In the genomic region with DNA sequence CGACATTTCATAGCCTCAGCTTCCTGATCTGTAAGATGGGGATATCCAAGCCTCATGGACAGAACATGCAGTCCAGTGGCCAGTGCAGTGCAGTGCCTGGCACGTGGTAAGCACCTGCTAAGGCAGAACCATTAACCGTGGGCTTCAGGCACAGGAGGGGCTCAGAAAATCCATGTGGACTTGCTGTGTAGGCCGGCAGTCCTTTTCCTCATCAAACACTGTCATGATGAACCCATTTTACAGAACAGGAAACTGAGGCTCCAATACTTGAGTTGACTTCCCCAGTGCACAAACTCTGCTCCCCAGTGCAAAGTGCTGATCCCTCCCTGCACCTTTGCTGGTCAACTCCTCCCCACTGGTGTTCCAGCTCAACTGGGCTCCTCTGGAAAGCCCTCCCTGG, we compare ENCODE assay signal across 26 cellular contexts. TPM values are rescaled to one million over a fixed set of nuclear protein-coding genes. Genes with fewer than 3 reads are reported as not detected.
DNase-seq lines count a peak whose midpoint lies in the region; ATAC-seq, FAIRE-seq and TF ChIP-seq lines count a peak whose summit lies in the region.
"Had no signal": no experiment of that assay in that cellular context is flagged by ENCODE, and none has a peak within 500 bp of the region (broad histone marks: within the 10 kb centered on the region; RNA-seq: fewer than 3 reads in every experiment).

No MANE protein-coding gene starts in this region.

- H3K4me2 ChIP-seq in IMR-90 (ENCODE audit: low read depth, low read length) (no peak overlapping the region), K562 (ENCODE audit: insufficient read depth, low read length) (no peak overlapping the region), H1 (ENCODE audit: insufficient read depth in 1 of 2, low read depth in 2 of 2, low read length in 2 of 2) (no peak overlapping the region)
- H3K4me2 ChIP-seq: BLaER1 had no signal

- no peak overlapping the region for H3K23ac ChIP-seq in IMR-90 (ENCODE audit: low read depth, low read length)
- no peak overlapping the region for H3K23ac ChIP-seq in H1 (ENCODE audit: insufficient read length)

- whole genome bisulfite sequencing in IMR-90 (ENCODE audit: extremely low coverage in 2 of 2, insufficient read length in 1 of 2), 2 experiments, result 78% methylated on average over 4 of the region's 4 CpGs; no CpG with 5 or more reads in 1 of the 2 experiments
- WGBS in K562 (ENCODE audit: insufficient coverage, low coverage, missing lambda C conversion rate), result 0% methylated on average over 4 of the region's 4 CpGs
- WGBS in H1 (ENCODE audit: extremely low coverage in 1 of 2, insufficient coverage in 1 of 2, insufficient read length in 1 of 2, insufficient replicate concordance in 2 of 2, low coverage in 1 of 2, low lambda C conversion rate in 2 of 2, missing lambda C conversion rate in 1 of 2), 2 experiments, result 81% methylated on average over 4 of the region's 4 CpGs; no CpG with 5 or more reads in 1 of the 2 experiments

- H3K4me3 ChIP-seq in IMR-90 (ENCODE audit: insufficient read depth, low read depth, low read length) (no peak overlapping the region), K562 (no peak overlapping the region), H1 (ENCODE audit: extremely low read depth in 1 of 4, insufficient read depth in 2 of 4, low read depth in 3 of 4, low read length in 4 of 4) (no peak overlapping the region), neutrophil (ENCODE audit: low read depth in 1 of 2, low read length in 1 of 2) (no peak overlapping the region)
- H3K4me3 ChIP-seq: BLaER1, GM12878 had no signal

- TF ChIP-seq CTCF in IMR-90 (conservative IDR thresholded peaks at IDR 0.05; ENCODE audit: low read depth, low read length) (no peak), K562 (IDR thresholded peaks at IDR 0.05 in 2 of 3, conservative IDR thresholded peaks at IDR 0.05 in 1 of 3; ENCODE audit: insufficient read depth in 2 of 3, low read depth in 1 of 3, low read length in 3 of 3) (no peak), H1 (IDR thresholded peaks at IDR 0.05; ENCODE audit: control extremely low read depth in 1 of 3, insufficient read depth in 1 of 3, low read depth in 1 of 3, low read length in 3 of 3) (no peak), neutrophil (IDR thresholded peaks at IDR 0.05) (no peak)

- H3K23me2 ChIP-seq in H1 (ENCODE audit: low read depth, low read length), result peaks cover 12% of the 10 kb centered on the region; the same call in 1 of the 2 replicates

- no peak overlapping the region for H2AK5ac ChIP-seq in IMR-90 (ENCODE audit: low read depth, low read length)
- no peak overlapping the region for H2AK5ac ChIP-seq in H1 (ENCODE audit: low read depth, low read length)

- TF ChIP-seq EP300 in K562 (IDR thresholded peaks at IDR 0.05; ENCODE audit: low read length), result no peak
- TF ChIP-seq EP300 in H1 (IDR thresholded peaks at IDR 0.05; ENCODE audit: borderline replicate concordance in 1 of 2, low read depth in 2 of 2, low read length in 2 of 2), result no peak

- H3K9me1 ChIP-seq in IMR-90 (ENCODE audit: insufficient read depth, low read length), result peaks cover 3% of the 10 kb centered on the region; the same call in 1 of the 2 replicates
- no peaks in the 10 kb centered on the region for H3K9me1 ChIP-seq in K562 (ENCODE audit: control insufficient read depth, insufficient read depth, low read length)

- BruUV-seq in IMR-90 (replicated peaks; lab: Mats Ljungman, UMichigan), result no TSS peak
- BruUV-seq in K562 (replicated peaks; lab: Mats Ljungman, UMichigan), result no TSS peak

- ATAC-seq in IMR-90 (ENCODE audit: low read depth) (no peak), K562 (no peak), GM18511 (IDR thresholded peaks at IDR 0.05; ENCODE audit: unreplicated experiment) (no peak)
- ATAC-seq: GM12878 had no signal

- in situ Hi-C loops in IMR-90 (cut with MboI; ENCODE audit: low sequenced_read_pairs) (no loop called here), K562 (cut with MboI) (no loop called here)

- H3K27ac ChIP-seq in IMR-90 (ENCODE audit: insufficient read depth, low read length), result no peak overlapping the region
- no peak overlapping the region for H3K27ac ChIP-seq in K562 (ENCODE audit: extremely low read depth, low read depth, low read length)
- H3K27ac ChIP-seq in H1 (ENCODE audit: low read depth, low read length), result no peak overlapping the region
- H3K27ac ChIP-seq in neutrophil, result peak overlapping the region; percentile 49
- H3K27ac ChIP-seq: BLaER1 had no signal

- no peaks in the 10 kb centered on the region for H3K79me2 ChIP-seq in K562 (ENCODE audit: control insufficient read depth, insufficient read depth, low read length)
- no peaks in the 10 kb centered on the region for H3K79me2 ChIP-seq in H1 (ENCODE audit: control insufficient read depth in 1 of 2, insufficient read depth in 2 of 2, low read length in 2 of 2)

- intact Hi-C loops in IMR-90 (cut with micrococcal nuclease) (no loop called here), K562 (cut with micrococcal nuclease) (no loop called here)

- no peak overlapping the region for H2BK120ac ChIP-seq in IMR-90 (ENCODE audit: low read depth, low read length)
- H2BK120ac ChIP-seq in H1 (replicated peaks; ENCODE audit: low read depth, low read length), result no peak overlapping the region

- H3K36me3 ChIP-seq in IMR-90 (ENCODE audit: control insufficient read depth, insufficient read depth, low read length), result no peaks in the 10 kb centered on the region
- no peaks in the 10 kb centered on the region for H3K36me3 ChIP-seq in K562 (ENCODE audit: control insufficient read depth, insufficient read depth, low read length)
- H3K36me3 ChIP-seq in H1 (ENCODE audit: control insufficient read depth in 2 of 4, insufficient read depth in 4 of 4, low read length in 3 of 4), result no peaks in the 10 kb centered on the region
- no peaks in the 10 kb centered on the region for H3K36me3 ChIP-seq in neutrophil
- H3K36me3 ChIP-seq: BE2C, BLaER1 had no signal

- no peaks in the 10 kb centered on the region for H3K9me3 Mint-ChIP-seq in activated CD4-positive, alpha-beta T cell treated with anti-CD3 and anti-CD28 coated beads, Interleukin-2, amount 10 ng/mL, durations not matched to agents 7 days and 5 days
- H3K9me3 Mint-ChIP-seq: CD14-positive monocyte; CD4-positive, alpha-beta memory T cell; CD4-positive, CD25-positive, alpha-beta regulatory T cell; CD8-positive, alpha-beta memory T cell had no signal

- H3K79me1 ChIP-seq in IMR-90 (ENCODE audit: low read depth in 1 of 2, low read length in 2 of 2), result no peaks in the 10 kb centered on the region
- H3K79me1 ChIP-seq in H1 (ENCODE audit: low read depth, low read length), result no peaks in the 10 kb centered on the region

- peak overlapping the region; percentile 58 for H2AFZ ChIP-seq in IMR-90 (replicated peaks; ENCODE audit: low read length, poor library complexity)
- no peak overlapping the region for H2AFZ ChIP-seq in K562 (ENCODE audit: low read depth, low read length)
- no peak overlapping the region for H2AFZ ChIP-seq in H1 (ENCODE audit: low read length)

- no peak overlapping the region for H3K4me3 Mint-ChIP-seq in activated CD4-positive, alpha-beta T cell treated with anti-CD3 and anti-CD28 coated beads, Interleukin-2, amount 10 ng/mL, durations not matched to agents 7 days and 5 days
- H3K4me3 Mint-ChIP-seq: CD14-positive monocyte; CD4-positive, alpha-beta memory T cell; CD4-positive, CD25-positive, alpha-beta regulatory T cell; CD8-positive, alpha-beta memory T cell had no signal

- H3K4ac ChIP-seq in IMR-90 (ENCODE audit: low read depth, low read length), result no peak overlapping the region
- no peak overlapping the region for H3K4ac ChIP-seq in H1 (replicated peaks; ENCODE audit: insufficient read length, low read depth, low read length)

- H4K91ac ChIP-seq in IMR-90 (ENCODE audit: insufficient read depth, low read depth, low read length) (no peak overlapping the region), H1 (replicated peaks; ENCODE audit: insufficient read length, low read length) (no peak overlapping the region)

- H4K8ac ChIP-seq in IMR-90 (ENCODE audit: low read depth in 2 of 2, low read length in 2 of 2) (no peak overlapping the region), H1 (ENCODE audit: extremely low read depth, insufficient read depth, low read length) (no peak overlapping the region)

- H3K9me3 ChIP-seq in IMR-90 (ENCODE audit: control insufficient read depth, insufficient read depth, low read length), result no peaks in the 10 kb centered on the region
- H3K9me3 ChIP-seq in K562 (replicated peaks; ENCODE audit: control insufficient read depth, insufficient read depth, low read depth, low read length), result no peaks in the 10 kb centered on the region
- H3K9me3 ChIP-seq in H1 (ENCODE audit: insufficient read depth in 2 of 2, low read depth in 1 of 2, low read length in 1 of 2), result 0 out of 4 replicates have a peak, but pooled peaks cover 0 to 5% of the 10 kb centered on the region in 2 experiments
- H3K9me3 ChIP-seq in neutrophil, result no peaks in the 10 kb centered on the region
- H3K9me3 ChIP-seq: BE2C, BLaER1 had no signal

- H3K18ac ChIP-seq in IMR-90 (ENCODE audit: low read depth, low read length) (no peak overlapping the region), H1 (ENCODE audit: extremely low read depth, low read length) (no peak overlapping the region)

- H2AK9ac ChIP-seq in IMR-90 (replicated peaks; ENCODE audit: low read depth, low read length, poor library complexity), result no peak overlapping the region

- H2BK20ac ChIP-seq in IMR-90 (ENCODE audit: low read depth, low read length), result no peak overlapping the region
- no peak overlapping the region for H2BK20ac ChIP-seq in H1 (ENCODE audit: low read length)

- POLR2A ChIA-PET in IMR-90 (lab: Charles Lee; ENCODE audit: unreplicated experiment) (no interaction called here), K562 (lab: Yijun Ruan, JAX) (interaction anchor here (0.7 kb wide), 1 partner anchor 303 kb away, joined by 3 read pairs; no protein-coding TSS in a partner anchor), H1 (lab: Charles Lee; ENCODE audit: partially characterized antibody) (no interaction called here)
- POLR2A ChIA-PET in activated CD4-positive, alpha-beta T cell treated with anti-CD3 and anti-CD28 coated beads, Interleukin-2, amount 10 ng/mL, durations not matched to agents 7 days and 5 days (lab: Charles Lee), result no interaction called here

- TF ChIP-seq POLR2A in IMR-90 (IDR thresholded peaks at IDR 0.05; ENCODE audit: low read depth, low read length) (no peak), K562 (conservative IDR thresholded peaks at IDR 0.05) (no peak), H1 (IDR thresholded peaks at IDR 0.05; ENCODE audit: control extremely low read depth in 1 of 2, low read depth in 2 of 2, low read length in 2 of 2) (no peak)

- H2BK15ac ChIP-seq in IMR-90 (ENCODE audit: low read depth, low read length) (no peak overlapping the region), H1 (ENCODE audit: low read length) (no peak overlapping the region)

- no peak overlapping the region for H3K27ac Mint-ChIP-seq in activated CD4-positive, alpha-beta T cell treated with anti-CD3 and anti-CD28 coated beads, Interleukin-2, amount 10 ng/mL, durations not matched to agents 7 days and 5 days
- H3K27ac Mint-ChIP-seq: CD4-positive, alpha-beta memory T cell; CD4-positive, CD25-positive, alpha-beta regulatory T cell; CD8-positive, alpha-beta memory T cell had no signal

- no peaks in the 10 kb centered on the region for H3K36me3 Mint-ChIP-seq in activated CD4-positive, alpha-beta T cell treated with anti-CD3 and anti-CD28 coated beads, Interleukin-2, amount 10 ng/mL, durations not matched to agents 7 days and 5 days (ENCODE audit: low read depth)
- H3K36me3 Mint-ChIP-seq: CD4-positive, alpha-beta memory T cell; CD4-positive, CD25-positive, alpha-beta regulatory T cell; CD8-positive, alpha-beta memory T cell had no signal

- H3K56ac ChIP-seq in IMR-90 (ENCODE audit: extremely low read depth, insufficient read depth, low read length), result no peak overlapping the region
- H3K56ac ChIP-seq in H1 (replicated peaks; ENCODE audit: insufficient read length, low read depth, low read length), result no peak overlapping the region

- H3K4me1 Mint-ChIP-seq in activated CD4-positive, alpha-beta T cell treated with anti-CD3 and anti-CD28 coated beads, Interleukin-2, amount 10 ng/mL, durations not matched to agents 7 days and 5 days, result no peaks in the 10 kb centered on the region
- H3K4me1 Mint-ChIP-seq: CD4-positive, alpha-beta memory T cell; CD4-positive, CD25-positive, alpha-beta regulatory T cell; CD8-positive, alpha-beta memory T cell had no signal

- H3K27me3 ChIP-seq in IMR-90 (ENCODE audit: control insufficient read depth, insufficient read depth, low read length) (no peaks in the 10 kb centered on the region), K562 (ENCODE audit: control insufficient read depth in 2 of 2, insufficient read depth in 2 of 2, low read length in 2 of 2) (peaks cover 9 to 42% of the 10 kb centered on the region in 2 experiments; a peak in 4 of 5 replicates), H1 (replicated peaks in 1 of 4; ENCODE audit: control insufficient read depth in 3 of 4, extremely low read depth in 1 of 4, insufficient read depth in 3 of 4, low read length in 3 of 4) (no peaks in the 10 kb centered on the region), neutrophil (peaks cover 9% of the 10 kb centered on the region)
- H3K27me3 ChIP-seq: BE2C, BLaER1 had no signal

- H2BK12ac ChIP-seq in H1 (ENCODE audit: low read depth, low read length), result no peak overlapping the region

- H3K4me1 ChIP-seq in IMR-90 (ENCODE audit: control insufficient read depth, insufficient read depth, low read length), result peaks cover 2% of the 10 kb centered on the region; the same call in 1 of the 2 replicates
- no peaks in the 10 kb centered on the region; a peak in 1 of 5 replicates for H3K4me1 ChIP-seq in K562 (replicated peaks in 1 of 2; ENCODE audit: control insufficient read depth in 2 of 2, insufficient read depth in 2 of 2, low read length in 2 of 2)
- H3K4me1 ChIP-seq in H1 (replicated peaks in 1 of 4; ENCODE audit: control insufficient read depth in 3 of 4, insufficient read depth in 4 of 4, low read length in 3 of 4), result no peaks in the 10 kb centered on the region; a peak in 1 of 7 replicates
- H3K4me1 ChIP-seq in neutrophil (ENCODE audit: control insufficient read depth in 1 of 2, insufficient read depth in 1 of 2, low read depth in 1 of 2, low read length in 1 of 2), result peaks cover 18 to 23% of the 10 kb centered on the region in 2 experiments
- H3K4me1 ChIP-seq: BE2C had no signal

- dilution Hi-C loops in IMR-90 (cut with HindIII; ENCODE audit: low sequenced_read_pairs, unreplicated experiment), result no loop called here

- H3K9ac ChIP-seq in IMR-90 (ENCODE audit: low read depth, low read length), result no peak overlapping the region
- H3K9ac ChIP-seq in K562 (ENCODE audit: insufficient read depth in 1 of 2, low read depth in 2 of 2, low read length in 2 of 2), result no peak overlapping the region
- no peak overlapping the region for H3K9ac ChIP-seq in H1 (replicated peaks in 1 of 4; ENCODE audit: extremely low read depth in 1 of 4, low read depth in 3 of 4, low read length in 3 of 4)
- H3K9ac ChIP-seq: BLaER1 had no signal

- H2BK5ac ChIP-seq in IMR-90 (ENCODE audit: low read depth, low read length, poor library complexity, severe bottlenecking) (no peak overlapping the region), H1 (ENCODE audit: low read depth, low read length) (no peak overlapping the region)

- no peak overlapping the region for H3K14ac ChIP-seq in IMR-90 (replicated peaks; ENCODE audit: low read depth, low read length)
- no peak overlapping the region for H3K14ac ChIP-seq in H1 (ENCODE audit: insufficient read length)

- DNase-seq in IMR-90, result no peak
- no peak for DNase-seq in K562 (ENCODE audit: extremely low read depth in 1 of 4, low spot score in 3 of 4)
- no peak for DNase-seq in H1 (ENCODE audit: low read depth in 1 of 2, low spot score in 2 of 2)
- DNase-seq in activated CD4-positive, alpha-beta T cell treated with anti-CD3 and anti-CD28 coated beads, Interleukin-2, amount 10 ng/mL, durations not matched to agents 7 days and 5 days, result no peak
- DNase-seq in NCI-H146 treated with DMSO at 0.1 percent for 48 hours (lab: John Stamatoyannopoulos, UW; ENCODE audit: unreplicated experiment), result no peak
- DNase-seq: 8988T; ACHN; BE2C; CD4-positive, alpha-beta memory T cell; CD4-positive, CD25-positive, alpha-beta regulatory T cell; CD8-positive, alpha-beta memory T cell; COR-L47; DMS 273 treated with DMSO at 0.1 percent for 48 hours; DMS153; DMS79 treated with DMSO at 0.1 percent for 48 hours; GF-D8 had no signal

- TF ChIP-seq RAD21 in IMR-90 (IDR thresholded peaks at IDR 0.05; ENCODE audit: low read length), result no peak
- TF ChIP-seq RAD21 in K562 (CRISPR knock-in tag; conservative IDR thresholded peaks at IDR 0.05 in 1 of 2, IDR thresholded peaks at IDR 0.05 in 1 of 2), result no peak
- TF ChIP-seq RAD21 in H1 (IDR thresholded peaks at IDR 0.05 in 1 of 2, conservative IDR thresholded peaks at IDR 0.05 in 1 of 2; ENCODE audit: low read depth in 2 of 2, low read length in 2 of 2), result no peak

- FAIRE-seq in K562 (lab: Jason Lieb, UNC) (no peak), H1 (lab: Jason Lieb, UNC) (no peak)
- FAIRE-seq: A204.1, G401.6, GM12878, GM12892, GM18507, GM19239 had no signal

- H4K5ac ChIP-seq in IMR-90 (ENCODE audit: low read depth, low read length) (no peak overlapping the region), H1 (ENCODE audit: insufficient read length, low read depth, low read length) (no peak overlapping the region)

- H4K20me1 ChIP-seq in IMR-90 (ENCODE audit: insufficient read depth, low read length) (peaks cover 6% of the 10 kb centered on the region), K562 (replicated peaks; ENCODE audit: control insufficient read depth, insufficient read depth, low read length) (no peaks in the 10 kb centered on the region; the same call in 1 of the 2 replicates), H1 (replicated peaks in 1 of 2; ENCODE audit: control insufficient read depth in 1 of 2, insufficient read depth in 2 of 2, low read length in 2 of 2) (peaks cover 0 to 8% of the 10 kb centered on the region in 2 experiments)
- H4K20me1 ChIP-seq: BLaER1 had no signal

- H3K27me3 Mint-ChIP-seq in activated CD4-positive, alpha-beta T cell treated with anti-CD3 and anti-CD28 coated beads, Interleukin-2, amount 10 ng/mL, durations not matched to agents 7 days and 5 days, result peaks cover 4% of the 10 kb centered on the region

- CTCF ChIA-PET in IMR-90 (lab: Yijun Ruan, JAX) (interaction anchor here (0.5 kb wide), 1 partner anchor 1560 kb away, joined by 3 read pairs; no protein-coding TSS in a partner anchor), K562 (lab: Yijun Ruan, JAX; ENCODE audit: low intra/inter-chr PET ratio) (no interaction called here), H1 (lab: Charles Lee; ENCODE audit: partially characterized antibody) (interaction anchor here (0.7 to 2.8 kb wide), 7 partner anchors 10 to 113 kb away, joined by 3 to 28 read pairs (median 3); no protein-coding TSS in a partner anchor)
- CTCF ChIA-PET in activated CD4-positive, alpha-beta T cell treated with anti-CD3 and anti-CD28 coated beads, Interleukin-2, amount 10 ng/mL, durations not matched to agents 7 days and 5 days (lab: Charles Lee), result interaction anchor here (2.0 kb wide), 1 partner anchor 10 kb away, joined by 7 read pairs; no protein-coding TSS in a partner anchor

RNA-seq across cellular contexts. Expression of a gene that starts 18.0 kb away (rescaled TPM):
- total RNA-seq in IMR-90 (2012; rRNA removed) (1.1 TPM in 2 replicates), K562 (2014; rRNA removed) (not detected in 2 replicates), K562 (2014; rRNA removed; fragmentation: Illumina TruSeq; extraction: Trizol) (not detected in 2 replicates), K562 (2015; rRNA removed; fragmentation: Illumina TruSeq; extraction: Trizol) (not detected in 2 replicates), K562 (2021) (not detected in 2 replicates)
- polyA plus RNA-seq in IMR-90 (2012; rRNA removed) (6.1 and 6.6 TPM in 2 replicates), K562 (2011; rRNA removed) (0.13 and 0.47 TPM in 2 replicates), K562 (2014; fragmentation: Illumina TruSeq; extraction: Trizol) (not detected in 2 replicates), K562 (2014; fragmentation: Nextera tagmentation; extraction: Ambion mirVana) (not detected), K562 (2014; rRNA removed) (0.03 TPM in 1 of 2 replicates, not detected in the other), H1 (2011; rRNA removed) (6.2 and 6.4 TPM in 2 replicates)
- 4.6 and 7.1 TPM in 2 replicates for polyA plus RNA-seq in IMR-90 (2012; cell fraction: cytosol; rRNA removed)
- polyA plus RNA-seq in IMR-90 (2012; cell fraction: nucleus; rRNA removed; ENCODE audit: low replicate concordance), result 10.1 and 18.5 TPM in 2 replicates
- total RNA-seq in K562 (2011; cell fraction: chromatin; rRNA removed; ENCODE audit: low replicate concordance), result 1.1 TPM in 1 of 2 replicates, not detected in the other
- total RNA-seq in K562 (2011; cell fraction: nucleolus; rRNA removed), result 0.39 and 0.50 TPM in 2 replicates
- not detected in 2 replicates for total RNA-seq in K562 (2011; cell fraction: nucleoplasm; rRNA removed)
- 0.33 and 0.47 TPM in 2 replicates for polyA plus RNA-seq in K562 (2011; cell fraction: cytosol; rRNA removed)
- 0.34 and 0.72 TPM in 2 replicates for polyA plus RNA-seq in K562 (2011; cell fraction: nucleus; rRNA removed)
- 0.03 TPM in 1 of 2 replicates, not detected in the other for polyA plus RNA-seq in K562 (2012)
- polyA minus RNA-seq in K562 (2011; rRNA and poly(A)+ RNA removed), result 0.39 TPM in 1 of 2 replicates, not detected in the other
- polyA minus RNA-seq in K562 (2011; cell fraction: cytosol; rRNA and poly(A)+ RNA removed), result not detected in 2 replicates
- polyA minus RNA-seq in K562 (2011; cell fraction: nucleus; rRNA and poly(A)+ RNA removed), result 0.40 and 1.7 TPM in 2 replicates
- total RNA-seq in H1 (2021; fragmentation: NEBNext Ultra II Directional; extraction: Animal tissue kit (Norgen Biotek cat#: 25700)), result 2.1 and 2.5 TPM in 2 replicates
- polyA plus RNA-seq in H1 (2011; cell fraction: cytosol; rRNA removed), result 3.3 TPM
- polyA plus RNA-seq in H1 (2011; cell fraction: nucleus; rRNA removed), result 7.3 TPM
- 1.8 to 3.5 TPM (median 2.6 TPM) in 4 replicates for polyA plus RNA-seq in H1 (2012, experiment 1 of 2)
- polyA plus RNA-seq in H1 (2012, experiment 2 of 2), result 2.1 TPM
- 3.2 TPM for polyA plus RNA-seq in H1 (2013, experiment 1 of 2)
- polyA plus RNA-seq in H1 (2013, experiment 2 of 2), result 3.2 TPM
- polyA minus RNA-seq in H1 (2011; rRNA and poly(A)+ RNA removed), result 6.7 and 9.3 TPM in 2 replicates
- 2.4 TPM for polyA minus RNA-seq in H1 (2011; cell fraction: cytosol; rRNA and poly(A)+ RNA removed)
- 4.8 TPM for polyA minus RNA-seq in H1 (2011; cell fraction: nucleus; rRNA and poly(A)+ RNA removed)
- total RNA-seq in activated CD4-positive, alpha-beta T cell treated with anti-CD3 and anti-CD28 coated beads, Interleukin-2, amount 10 ng/mL, durations not matched to agents 7 days and 5 days, result under 1 TPM in 1 of 2 experiments, not detected in 1; 0.17 TPM
- total RNA-seq: CD4-positive, CD25-positive, alpha-beta regulatory T cell; CD8-positive, alpha-beta memory T cell; GM12878 had no signal
- polyA plus RNA-seq: CD4-positive, alpha-beta memory T cell; CD4-positive, CD25-positive, alpha-beta regulatory T cell; CD8-positive, alpha-beta memory T cell; GM12878 had no signal
